Comparison of ENCODE assay signal across 16 cellular contexts in genomic region chr6:163164175-163164900, GRCh38.
DNase-seq lines count a peak whose midpoint lies in the region; ATAC-seq, FAIRE-seq and TF ChIP-seq lines count a peak whose summit lies in the region.
"Had no signal": no experiment of that assay in that cellular context is flagged by ENCODE, and none has a peak within 500 bp of the region (broad histone marks: within the 10 kb centered on the region; RNA-seq: fewer than 3 reads in every experiment).

No MANE protein-coding gene starts in this region.

- CTCF ChIA-PET in WTC11 (lab: Charles Lee) (no interaction called here), H1 (lab: Charles Lee; ENCODE audit: partially characterized antibody) (interaction anchor here (1.0 to 1.2 kb wide), 3 partner anchors 16 to 256 kb away, joined by 3 read pairs; no protein-coding TSS in a partner anchor)

- no peak for TF ChIP-seq EP300 in H1 (IDR thresholded peaks at IDR 0.05; ENCODE audit: borderline replicate concordance in 1 of 2, low read depth in 2 of 2, low read length in 2 of 2)

- H3K4me3 ChIP-seq in H1 (ENCODE audit: extremely low read depth in 1 of 4, insufficient read depth in 2 of 4, low read depth in 3 of 4, low read length in 4 of 4) (no peak overlapping the region), trophoblast cell (ENCODE audit: low read depth, low read length) (no peak overlapping the region)

- no peak for FAIRE-seq in H1 (lab: Jason Lieb, UNC)
- FAIRE-seq: A204.1, GM12891 had no signal

- H4K91ac ChIP-seq in H1 (replicated peaks; ENCODE audit: insufficient read length, low read length) (no peak overlapping the region), trophoblast cell (ENCODE audit: low read depth, low read length) (no peak overlapping the region)

- TF ChIP-seq CTCF in WTC11 (IDR thresholded peaks at IDR 0.05) (no peak), H1 (IDR thresholded peaks at IDR 0.05; ENCODE audit: control extremely low read depth in 1 of 3, insufficient read depth in 1 of 3, low read depth in 1 of 3, low read length in 3 of 3) (no peak)

- H2BK20ac ChIP-seq in H1 (ENCODE audit: low read length), result no peak overlapping the region

- H3K27ac ChIP-seq in H1 (ENCODE audit: low read depth, low read length), result no peak overlapping the region
- H3K27ac ChIP-seq in trophoblast cell (ENCODE audit: low read depth, low read length), result no peak overlapping the region

- no peaks in the 10 kb centered on the region for H3K36me3 Mint-ChIP-seq in WTC11

- H3K9ac ChIP-seq in H1 (replicated peaks in 1 of 4; ENCODE audit: extremely low read depth in 1 of 4, low read depth in 3 of 4, low read length in 3 of 4), result no peak overlapping the region
- no peak overlapping the region for H3K9ac ChIP-seq in trophoblast cell (ENCODE audit: low read length)

- no peak overlapping the region for H2BK12ac ChIP-seq in H1 (ENCODE audit: low read depth, low read length)
- H2BK12ac ChIP-seq in trophoblast cell (ENCODE audit: low read length), result no peak overlapping the region

- no peak for TF ChIP-seq POLR2A in H1 (IDR thresholded peaks at IDR 0.05; ENCODE audit: control extremely low read depth in 1 of 2, low read depth in 2 of 2, low read length in 2 of 2)

- no peak overlapping the region for H4K12ac ChIP-seq in trophoblast cell (ENCODE audit: low read depth, low read length)

- H3K79me1 ChIP-seq in H1 (ENCODE audit: low read depth, low read length) (no peaks in the 10 kb centered on the region), trophoblast cell (ENCODE audit: low read length) (no peaks in the 10 kb centered on the region)

- H3K9me3 ChIP-seq in H1 (ENCODE audit: insufficient read depth in 2 of 2, low read depth in 1 of 2, low read length in 1 of 2) (no peaks in the 10 kb centered on the region), trophoblast cell (ENCODE audit: insufficient read depth, low read depth, low read length) (no peaks in the 10 kb centered on the region)

- H3K4me1 Mint-ChIP-seq in WTC11, result no peaks in the 10 kb centered on the region
- H3K4me1 Mint-ChIP-seq: B cell had no signal

- no peaks in the 10 kb centered on the region for H3K79me2 ChIP-seq in H1 (ENCODE audit: control insufficient read depth in 1 of 2, insufficient read depth in 2 of 2, low read length in 2 of 2)
- H3K79me2 ChIP-seq in trophoblast cell (ENCODE audit: control insufficient read depth, insufficient read depth, low read length, poor library complexity), result no peaks in the 10 kb centered on the region

- H4K5ac ChIP-seq in H1 (ENCODE audit: insufficient read length, low read depth, low read length), result no peak overlapping the region

- 84% methylated on average over 9 of the region's 9 CpGs; no CpG with 5 or more reads in 1 of the 2 experiments for WGBS in H1 (ENCODE audit: extremely low coverage in 1 of 2, insufficient coverage in 1 of 2, insufficient read length in 1 of 2, insufficient replicate concordance in 2 of 2, low coverage in 1 of 2, low lambda C conversion rate in 2 of 2, missing lambda C conversion rate in 1 of 2), 2 experiments
- no CpG with 5 or more reads among the region's 9 CpGs for WGBS in trophoblast cell (ENCODE audit: extremely low coverage, insufficient coverage, insufficient read length)

- H2BK120ac ChIP-seq in H1 (replicated peaks; ENCODE audit: low read depth, low read length) (peak overlapping the region; percentile 21), trophoblast cell (ENCODE audit: insufficient read depth, low read length, poor library complexity) (no peak overlapping the region)

- H3K36me3 ChIP-seq in H1 (ENCODE audit: control insufficient read depth in 2 of 4, insufficient read depth in 4 of 4, low read length in 3 of 4) (no peaks in the 10 kb centered on the region), trophoblast cell (ENCODE audit: control insufficient read depth in 1 of 2, insufficient read depth in 2 of 2, low read length in 2 of 2) (no peaks in the 10 kb centered on the region)

- DNase-seq in WTC11 (ENCODE audit: low spot score) (no peak), H1 (ENCODE audit: low read depth in 1 of 2, low spot score in 2 of 2) (no peak), trophoblast cell (peak; percentile 93 to 100), NCI-H187 treated with DMSO at 0.1 percent for 48 hours (lab: John Stamatoyannopoulos, UW) (no peak), mucosa of gallbladder (ENCODE audit: low spot score) (no peak), GDM1 (lab: John Stamatoyannopoulos, UW) (no peak)
- DNase-seq: C1 segment of cervical spinal cord; Calu3; CD4-positive, alpha-beta T cell; DMS 273 treated with DMSO at 0.1 percent for 48 hours; DMS79; HCEC 1CT had no signal

- no peak overlapping the region for H2BK15ac ChIP-seq in H1 (ENCODE audit: low read length)

- H3K4me1 ChIP-seq in H1 (replicated peaks in 1 of 4; ENCODE audit: control insufficient read depth in 3 of 4, insufficient read depth in 4 of 4, low read length in 3 of 4) (no peaks in the 10 kb centered on the region), trophoblast cell (ENCODE audit: control insufficient read depth in 1 of 2, insufficient read depth in 2 of 2, low read length in 2 of 2) (peaks cover 0 to 2% of the 10 kb centered on the region in 2 experiments)

- H4K8ac ChIP-seq in H1 (ENCODE audit: extremely low read depth, insufficient read depth, low read length) (no peak overlapping the region), trophoblast cell (ENCODE audit: low read depth, low read length) (no peak overlapping the region)

- H3K9me3 Mint-ChIP-seq in WTC11, result peaks cover 7% of the 10 kb centered on the region
- H3K9me3 Mint-ChIP-seq: CD4-positive, alpha-beta T cell had no signal

- H3K4me2 ChIP-seq in H1 (ENCODE audit: insufficient read depth in 1 of 2, low read depth in 2 of 2, low read length in 2 of 2) (no peak overlapping the region), trophoblast cell (ENCODE audit: low read length) (no peak overlapping the region)

- H3K4ac ChIP-seq in H1 (replicated peaks; ENCODE audit: insufficient read length, low read depth, low read length) (no peak overlapping the region), trophoblast cell (ENCODE audit: low read depth, low read length) (no peak overlapping the region)

- H3K27me3 ChIP-seq in H1 (replicated peaks in 1 of 4; ENCODE audit: control insufficient read depth in 3 of 4, extremely low read depth in 1 of 4, insufficient read depth in 3 of 4, low read length in 3 of 4) (no peaks in the 10 kb centered on the region), trophoblast cell (ENCODE audit: insufficient read depth, low read length) (no peaks in the 10 kb centered on the region)

- ATAC-seq in WTC11 (no peak), GM21423 (IDR thresholded peaks at IDR 0.05; ENCODE audit: unreplicated experiment) (no peak)

- H3K27ac Mint-ChIP-seq in WTC11, result peak overlapping the region; percentile 74
- H3K27ac Mint-ChIP-seq: B cell; CD4-positive, alpha-beta T cell had no signal

- H3K18ac ChIP-seq in H1 (ENCODE audit: extremely low read depth, low read length) (no peak overlapping the region), trophoblast cell (ENCODE audit: low read length) (no peak overlapping the region)

- H2AFZ ChIP-seq in H1 (ENCODE audit: low read length), result no peak overlapping the region
- H2AFZ ChIP-seq in trophoblast cell (ENCODE audit: insufficient read depth, low read length, poor library complexity), result no peak overlapping the region

- no peaks in the 10 kb centered on the region for H4K20me1 ChIP-seq in H1 (replicated peaks in 1 of 2; ENCODE audit: control insufficient read depth in 1 of 2, insufficient read depth in 2 of 2, low read length in 2 of 2)

- TF ChIP-seq RAD21 in H1 (IDR thresholded peaks at IDR 0.05 in 1 of 2, conservative IDR thresholded peaks at IDR 0.05 in 1 of 2; ENCODE audit: low read depth in 2 of 2, low read length in 2 of 2), result no peak

- H3K4me3 Mint-ChIP-seq in WTC11, result no peak overlapping the region
- H3K4me3 Mint-ChIP-seq: B cell; CD4-positive, alpha-beta T cell had no signal

- H2BK5ac ChIP-seq in H1 (ENCODE audit: low read depth, low read length), result no peak overlapping the region
- no peak overlapping the region for H2BK5ac ChIP-seq in trophoblast cell (ENCODE audit: low read depth, low read length, poor library complexity)

- H3K14ac ChIP-seq in H1 (ENCODE audit: insufficient read length), result no peak overlapping the region
- H3K14ac ChIP-seq in trophoblast cell (ENCODE audit: low read length), result no peak overlapping the region

- no peaks in the 10 kb centered on the region for H3K27me3 Mint-ChIP-seq in WTC11 (ENCODE audit: low read depth)
- H3K27me3 Mint-ChIP-seq: B cell had no signal

- H2AK5ac ChIP-seq in H1 (ENCODE audit: low read depth, low read length), result no peak overlapping the region; the same call in 1 of the 2 replicates
- H2AK5ac ChIP-seq in trophoblast cell (ENCODE audit: low read length), result no peak overlapping the region

- H3K23ac ChIP-seq in H1 (ENCODE audit: insufficient read length), result no peak overlapping the region
- H3K23ac ChIP-seq in trophoblast cell (ENCODE audit: low read length), result no peak overlapping the region

- H3K56ac ChIP-seq in H1 (replicated peaks; ENCODE audit: insufficient read length, low read depth, low read length), result peak overlapping the region; percentile 39

- H3K23me2 ChIP-seq in H1 (ENCODE audit: low read depth, low read length), result no peaks in the 10 kb centered on the region

- POLR2A ChIA-PET in WTC11 (lab: Charles Lee) (no interaction called here), H1 (lab: Charles Lee; ENCODE audit: partially characterized antibody) (no interaction called here)

TF ChIP-seq in WTC11, 78 proteins besides CTCF, POLR2A, EP300 and RAD21 (continues in another document):
- TF ChIP-seq ZNF423 (CRISPR knock-in tag; IDR thresholded peaks at IDR 0.05), result no peak

TF ChIP-seq in H1, 55 proteins besides CTCF, POLR2A, EP300 and RAD21:
- TF ChIP-seq TBP (IDR thresholded peaks at IDR 0.05; ENCODE audit: low read depth, low read length) (no peak), HDAC2 (IDR thresholded peaks at IDR 0.05; ENCODE audit: borderline replicate concordance in 1 of 2, low read depth in 2 of 2, low read length in 2 of 2) (no peak), KDM1A (IDR thresholded peaks at IDR 0.05; ENCODE audit: borderline replicate concordance, low read length) (no peak), HDAC6 (IDR thresholded peaks at IDR 0.05; ENCODE audit: low read depth, low read length) (no peak), POLR2AphosphoS5 (IDR thresholded peaks at IDR 0.05; ENCODE audit: low read depth, low read length) (no peak), CBX8 (IDR thresholded peaks at IDR 0.05; ENCODE audit: borderline replicate concordance, low read depth, low read length) (no peak), TAF1 (IDR thresholded peaks at IDR 0.05; ENCODE audit: low read depth, low read length) (no peak), SAP30 (IDR thresholded peaks at IDR 0.05; ENCODE audit: insufficient read depth, insufficient replicate concordance, low read length) (no peak), TCF12 (IDR thresholded peaks at IDR 0.05; ENCODE audit: low read depth, low read length) (no peak)

Comparison
In these comparisons a context has a peak if more than half of its experiments do, and no peak if none do; other contexts are left out.
1. DNase-seq: peak in trophoblast cell (2 of 2); none in WTC11 (single experiment), H1 (0 of 2), NCI-H187 treated with DMSO at 0.1 percent for 48 hours (single experiment), mucosa of gallbladder (single experiment) and GDM1 (single experiment).